In genomic region chr7:117230276-117231046, GRCh38 we compare ENCODE assay signal across 12 cellular contexts.
DNase-seq lines count a peak whose midpoint lies in the region; ATAC-seq and TF ChIP-seq lines count a peak whose summit lies in the region.
"Had no signal": no experiment of that assay in that cellular context is flagged by ENCODE, and none has a peak within 500 bp of the region (broad histone marks: within the 10 kb centered on the region; RNA-seq: fewer than 3 reads in every experiment).

No MANE protein-coding gene starts in this region.

- TF ChIP-seq CTCF in GM13977 (IDR thresholded peaks at IDR 0.05; ENCODE audit: extremely low read depth, insufficient read depth, missing control alignments) = no peak
- no peak for TF ChIP-seq CTCF in uterus (IDR thresholded peaks at IDR 0.05)
- no peak for TF ChIP-seq CTCF in esophagus muscularis mucosa (IDR thresholded peaks at IDR 0.05)

- H3K4me3 ChIP-seq in uterus = no peak overlapping the region
- no peak overlapping the region for H3K4me3 ChIP-seq in esophagus muscularis mucosa
- H3K4me3 ChIP-seq: vagina had no signal

- 82% methylated on average over 4 of the region's 4 CpGs for WGBS in esophagus muscularis mucosa

- peak; percentile 58 for DNase-seq in GM13977 (ENCODE audit: low spot score)
- DNase-seq in fibroblast of the conjunctiva (ENCODE audit: low read depth) = peak; percentile 17
- no peak for DNase-seq in uterus
- DNase-seq in esophagus muscularis mucosa (ENCODE audit: extremely low spot score) = no peak
- no peak for DNase-seq in HuH-7 (ENCODE audit: low spot score)
- DNase-seq in islet precursor cell = no peak
- DNase-seq: NCI-H2029; stimulated activated CD4-positive, alpha-beta T cell treated with anti-CD3 and anti-CD28 coated beads, Interleukin-4, amount 100 ng/mL, for 1 hour had no signal

- H3K27ac ChIP-seq in uterus = no peak overlapping the region
- H3K27ac ChIP-seq in esophagus muscularis mucosa (replicated peaks in 1 of 4) = no peak overlapping the region
- H3K27ac ChIP-seq: epithelial cell of prostate, vagina had no signal

- no peaks in the 10 kb centered on the region for H3K9me3 ChIP-seq in uterus
- peaks cover 0 to 3% (median under 1%) of the 10 kb centered on the region in 4 donors for H3K9me3 ChIP-seq in esophagus muscularis mucosa
- H3K9me3 ChIP-seq: vagina had no signal

- H3K4me1 ChIP-seq in uterus (no peaks in the 10 kb centered on the region), esophagus muscularis mucosa (no peaks in the 10 kb centered on the region)
- H3K4me1 ChIP-seq: vagina had no signal

- peak; percentile 79 for ATAC-seq in GM21786 (IDR thresholded peaks at IDR 0.05; ENCODE audit: unreplicated experiment)
- ATAC-seq in HG03469 (IDR thresholded peaks at IDR 0.05; ENCODE audit: unreplicated experiment) = peak; percentile 48

- intact Hi-C loops in uterus (cut with DNase I; ENCODE audit: low total_unique reads) = no loop called here
- intact Hi-C loops in esophagus muscularis mucosa (cut with DNase I) = no loop called here

- H3K27me3 ChIP-seq in uterus (no peaks in the 10 kb centered on the region), esophagus muscularis mucosa (no peaks in the 10 kb centered on the region)
- H3K27me3 ChIP-seq: vagina had no signal

- in situ Hi-C loops in GM13977 (cut with MboI; ENCODE audit: low pct_unique_long_range_greater_than_20kb, low sequenced_read_pairs, unreplicated experiment) = no loop called here

- TF ChIP-seq POLR2A in uterus (IDR thresholded peaks at IDR 0.05) (no peak), esophagus muscularis mucosa (IDR thresholded peaks at IDR 0.05; ENCODE audit: low read depth) (no peak)

- no peak for TF ChIP-seq EP300 in esophagus muscularis mucosa (IDR thresholded peaks at IDR 0.05)

- no peaks in the 10 kb centered on the region for H3K36me3 ChIP-seq in uterus
- peaks cover 0 to 8% (median 2%) of the 10 kb centered on the region in 4 donors for H3K36me3 ChIP-seq in esophagus muscularis mucosa
- H3K36me3 ChIP-seq: vagina had no signal

Comparison
In these comparisons a context has a peak if more than half of its experiments do, and no peak if none do; other contexts are left out.
1. DNase-seq: peak in GM13977 (single experiment) and fibroblast of the conjunctiva (single experiment); none in uterus (0 of 2), esophagus muscularis mucosa (single experiment), HuH-7 (single experiment) and islet precursor cell (single experiment).